Comparison of ENCODE assay signal across 14 cellular contexts in genomic region chr12:47938594-47938993, GRCh38. TPM values are rescaled to one million over a fixed set of nuclear protein-coding genes. Genes with fewer than 3 reads are reported as not detected.
"Had no signal": no experiment of that assay in that cellular context is flagged by ENCODE, and none has a peak within 500 bp of the region (broad histone marks: within the 10 kb centered on the region; RNA-seq: fewer than 3 reads in every experiment).

No MANE protein-coding gene starts in this region.

- H3K9me3 ChIP-seq: ovary, upper lobe of left lung had no signal

- H3K36me3 ChIP-seq: ovary, upper lobe of left lung had no signal

- H3K9me3 Mint-ChIP-seq: activated naive CD4-positive, alpha-beta T cell treated with anti-CD3 and anti-CD28 coated beads, Interleukin-2, amount 50 U/mL, for 72 hours; neural crest cell had no signal

- ATAC-seq: activated naive CD4-positive, alpha-beta T cell treated with anti-CD3 and anti-CD28 coated beads, Interleukin-2, amount 50 U/mL, for 72 hours; SK-N-SH treated with all-trans-retinoic acid at 6 μM for 48 hours; stimulated activated naive CD8-positive, alpha-beta T cell treated with anti-CD3 and anti-CD28 coated beads, Interleukin-15, Interleukin-2, amounts not matched to agents 100 U/mL and 50 U/mL, for 24 hours had no signal

- H3K27ac Mint-ChIP-seq: activated naive CD4-positive, alpha-beta T cell treated with anti-CD3 and anti-CD28 coated beads, Interleukin-2, amount 50 U/mL, for 72 hours had no signal

- DNase-seq: activated CD4-positive, alpha-beta T cell treated with anti-CD3 and anti-CD28 coated beads, Interleukin-2, amount 50 U/mL, for 4 hours; activated CD4-positive, CD25-positive, alpha-beta regulatory T cell treated with anti-CD3 and anti-CD28 coated beads, Interleukin-2, amount 50 U/mL, for 72 hours; activated T-cell treated with anti-CD3 and anti-CD28 coated beads, Interleukin-2, amount 50 U/mL, for 1 hour; caudate nucleus; effector CD8-positive, alpha-beta T cell; kidney glomerular epithelial cell; ovary; stimulated activated CD4-positive, alpha-beta T cell treated with anti-CD3 and anti-CD28 coated beads, Interleukin-4, amount 100 ng/mL, for 4 hours; stimulated activated naive CD8-positive, alpha-beta T cell treated with anti-CD3 and anti-CD28 coated beads, Interleukin-15, Interleukin-2, amounts not matched to agents 100 U/mL and 50 U/mL, for 24 hours; T-helper 1 cell; upper lobe of left lung had no signal

- H3K4me1 Mint-ChIP-seq: neural crest cell had no signal

- H3K27ac ChIP-seq: ovary, upper lobe of left lung had no signal

- H3K36me3 Mint-ChIP-seq: activated naive CD4-positive, alpha-beta T cell treated with anti-CD3 and anti-CD28 coated beads, Interleukin-2, amount 50 U/mL, for 72 hours had no signal

- H3K27me3 ChIP-seq: ovary had no signal

- H3K4me3 ChIP-seq: ovary, upper lobe of left lung had no signal

- H3K4me3 Mint-ChIP-seq: neural crest cell had no signal

RNA-seq across cellular contexts. Expression of gene VDR, which starts 33.8 kb away (rescaled TPM):
- total RNA-seq: neural crest cell had no signal
